In genomic region chr6:71287038-71287437, GRCh38 we compare ENCODE assay signal across 8 cellular contexts. TPM values are rescaled to one million over a fixed set of nuclear protein-coding genes. Genes with fewer than 3 reads are reported as not detected.
DNase-seq lines count a peak whose midpoint lies in the region; ATAC-seq, FAIRE-seq and TF ChIP-seq lines count a peak whose summit lies in the region.

No MANE protein-coding gene starts in this region.

- no peak overlapping the region for H3K27ac Mint-ChIP-seq in activated naive CD8-positive, alpha-beta T cell treated with anti-CD3 and anti-CD28 coated beads, Interleukin-2, amount 10 ng/mL, durations not matched to agents 7 days and 5 days

- H3K4me1 Mint-ChIP-seq in activated naive CD8-positive, alpha-beta T cell treated with anti-CD3 and anti-CD28 coated beads, Interleukin-2, amount 10 ng/mL, durations not matched to agents 7 days and 5 days, result peaks cover 27% of the 10 kb centered on the region

- peak overlapping the region; percentile 93; the same call in 1 of the 3 replicates for H3K4me2 ChIP-seq in A549

- 95% methylated on average over 7 of the region's 7 CpGs for WGBS in A549 (ENCODE audit: missing lambda C conversion rate)

- H3K4me1 ChIP-seq in A549, result peaks cover 31% of the 10 kb centered on the region

- TF ChIP-seq CTCF in A549 (IDR thresholded peaks at IDR 0.05), result no peak

- peak overlapping the region; percentile 77 for H3K4me3 Mint-ChIP-seq in activated naive CD8-positive, alpha-beta T cell treated with anti-CD3 and anti-CD28 coated beads, Interleukin-2, amount 10 ng/mL, durations not matched to agents 7 days and 5 days

- no peak for TF ChIP-seq RAD21 in A549 (conservative IDR thresholded peaks at IDR 0.05 in 1 of 2, IDR thresholded peaks at IDR 0.05 in 1 of 2)

- H3K36me3 Mint-ChIP-seq in activated naive CD8-positive, alpha-beta T cell treated with anti-CD3 and anti-CD28 coated beads, Interleukin-2, amount 10 ng/mL, durations not matched to agents 7 days and 5 days, result peaks cover 8% of the 10 kb centered on the region

- H3K4me3 ChIP-seq in A549, result no peak overlapping the region

- ATAC-seq in A549 (no peak), GM19463 (IDR thresholded peaks at IDR 0.05; ENCODE audit: unreplicated experiment) (no peak)
- no peak for ATAC-seq in activated naive CD8-positive, alpha-beta T cell treated with anti-CD3 and anti-CD28 coated beads, Interleukin-2, amount 10 ng/mL, durations not matched to agents 7 days and 5 days (ENCODE audit: low read depth)

- POLR2A ChIA-PET in A549 (lab: Yijun Ruan, JAX), result no interaction called here
- POLR2A ChIA-PET in activated naive CD8-positive, alpha-beta T cell treated with anti-CD3 and anti-CD28 coated beads, Interleukin-2, amount 10 ng/mL, durations not matched to agents 7 days and 5 days (lab: Charles Lee), result interaction anchor here (1.2 kb wide), 1 partner anchor 26 kb away, joined by 3 read pairs; no protein-coding TSS in a partner anchor

- no peaks in the 10 kb centered on the region for H3K9me3 Mint-ChIP-seq in activated naive CD8-positive, alpha-beta T cell treated with anti-CD3 and anti-CD28 coated beads, Interleukin-2, amount 10 ng/mL, durations not matched to agents 7 days and 5 days

- no peak overlapping the region; a peak in 1 of 6 replicates for H3K27ac ChIP-seq in A549

- peaks cover 8% of the 10 kb centered on the region for H3K27me3 Mint-ChIP-seq in activated naive CD8-positive, alpha-beta T cell treated with anti-CD3 and anti-CD28 coated beads, Interleukin-2, amount 10 ng/mL, durations not matched to agents 7 days and 5 days

- in situ Hi-C loops in KBM-7 (cut with MboI; ENCODE audit: low pct_unique_long_range_greater_than_20kb, low sequenced_read_pairs), result no loop called here

- no peaks in the 10 kb centered on the region for H3K9me3 ChIP-seq in A549

- DNase-seq in A549 (ENCODE audit: low read depth in 1 of 2, low spot score in 1 of 2) (no peak), KBM-7 (peak; percentile 53), midbrain (lab: John Stamatoyannopoulos, UW) (peak; percentile 56), DMS114 treated with DMSO at 0.1 percent for 48 hours (lab: John Stamatoyannopoulos, UW; ENCODE audit: unreplicated experiment) (no peak), GM12892 (ENCODE audit: insufficient read length) (no peak), NCI-H226 (no peak)
- DNase-seq in activated naive CD8-positive, alpha-beta T cell treated with anti-CD3 and anti-CD28 coated beads, Interleukin-2, amount 10 ng/mL, durations not matched to agents 7 days and 5 days, result no peak

- no peak for TF ChIP-seq POLR2A in A549 (IDR thresholded peaks at IDR 0.05; ENCODE audit: low read length)
- TF ChIP-seq POLR2A in GM12892 (IDR thresholded peaks at IDR 0.05; ENCODE audit: low read depth, low read length), result no peak

- CTCF ChIA-PET in A549 (lab: Yijun Ruan, JAX), result interaction anchor here (1.3 kb wide), 1 partner anchor 96 kb away, joined by 6 read pairs; no protein-coding TSS in a partner anchor

- no peak for TF ChIP-seq EP300 in A549 (IDR thresholded peaks at IDR 0.05)

- no peak for FAIRE-seq in A549 (lab: Jason Lieb, UNC)
- no peak for FAIRE-seq in GM12892 (lab: Jason Lieb, UNC)

TF ChIP-seq in A549, 52 proteins besides CTCF, POLR2A, EP300 and RAD21:
- no peak for TF ChIP-seq BHLHE40 (IDR thresholded peaks at IDR 0.05; ENCODE audit: low read depth, low read length)
- TF ChIP-seq ELK1 (IDR thresholded peaks at IDR 0.05; ENCODE audit: low read depth, low read length), result no peak
- no peak for TF ChIP-seq KDM5A (IDR thresholded peaks at IDR 0.05)

RNA-seq across cellular contexts. Expression of gene OGFRL1, which starts 1.6 kb away (rescaled TPM):
- polyA plus RNA-seq in A549 (2011; rRNA removed) (9.0 and 15.2 TPM in 2 replicates), A549 (2017; fragmentation: RNase III; extraction: RNeasy Plus Mini Kit Qiagen cat#74134 plus additional on column Dnase treatment) (8.0 to 8.4 TPM (median 8.1 TPM) in 3 replicates)
- polyA plus RNA-seq in A549 (2012; cell fraction: cytosol; rRNA removed), result 2.0 and 2.5 TPM in 2 replicates
- 0.78 and 1.6 TPM in 2 replicates for polyA plus RNA-seq in A549 (2012; cell fraction: nucleus; rRNA removed)
- 5.2 and 5.8 TPM in 2 replicates for polyA minus RNA-seq in A549 (2011; rRNA and poly(A)+ RNA removed)
- total RNA-seq in activated naive CD8-positive, alpha-beta T cell treated with anti-CD3 and anti-CD28 coated beads, Interleukin-2, amount 10 ng/mL, durations not matched to agents 7 days and 5 days, result 10 to 100 TPM; 11.4 to 13.0 TPM
- 1.8 TPM for polyA plus RNA-seq in GM12892 (2012; ENCODE audit: missing spikeins)

Comparison
In these comparisons a context has a peak if more than half of its experiments do, and no peak if none do; other contexts are left out.
1. DNase-seq: peak in KBM-7 (single experiment) and midbrain (single experiment); none in A549 (0 of 2), activated naive CD8-positive, alpha-beta T cell treated with anti-CD3 and anti-CD28 coated beads, Interleukin-2, amount 10 ng/mL, durations not matched to agents 7 days and 5 days (single experiment), DMS114 treated with DMSO at 0.1 percent for 48 hours (single experiment), GM12892 (single experiment) and NCI-H226 (single experiment).